In genomic region chr7:100101016-100101862, GRCh38 we compare ENCODE assay signal across 1 cellular context.
TF ChIP-seq lines count a peak whose summit lies in the region.

AP4M1 (plus strand) TSS chr7:100101643; CDS start chr7:100101715, 72 bp downstream.
MCM7 (minus strand) TSS chr7:100101397; CDS start chr7:100101294, 103 bp downstream.

TF ChIP-seq in K562, 482 proteins besides CTCF, POLR2A, EP300 and RAD21 (continued from another document and continues in another):
- TF ChIP-seq E2F6 (IDR thresholded peaks at IDR 0.05; ENCODE audit: borderline replicate concordance in 1 of 2, extremely low read depth in 1 of 2, insufficient read depth in 1 of 2, insufficient read length in 1 of 2, low read depth in 1 of 2, low read length in 1 of 2, poor library complexity in 1 of 2, severe bottlenecking in 1 of 2) (peak; percentile 98 to 99), RB1 (IDR thresholded peaks at IDR 0.05; ENCODE audit: low read depth) (peak; percentile 100), MAX (CRISPR knock-in tag; IDR thresholded peaks at IDR 0.05) (peak; percentile 97), HES1 (IDR thresholded peaks at IDR 0.05; ENCODE audit: low read depth) (peak; percentile 36; the same call in 1 of the 2 replicates), TRIM24 (IDR thresholded peaks at IDR 0.05) (peak in 1 of 2 experiments; percentile 59; a peak in 2 of 4 replicates), SREBF2 (CRISPR knock-in tag; IDR thresholded peaks at IDR 0.05) (peak; percentile 84; the same call in 1 of the 2 replicates), GABPB2 (CRISPR knock-in tag; conservative IDR thresholded peaks at IDR 0.05) (no peak; the same call in 1 of the 2 replicates), SAP30 (IDR thresholded peaks at IDR 0.05; ENCODE audit: borderline replicate concordance, insufficient read depth, low read depth, low read length, poor library complexity, severe bottlenecking) (peak; percentile 99), RERE (CRISPR knock-in tag; IDR thresholded peaks at IDR 0.05; ENCODE audit: borderline replicate concordance) (no peak), SMARCA5 (IDR thresholded peaks at IDR 0.05) (no peak), THRA (IDR thresholded peaks at IDR 0.05) (no peak), USF1 (CRISPR knock-in tag; IDR thresholded peaks at IDR 0.05) (peak; percentile 100), ILK (tag; IDR thresholded peaks at IDR 0.05; ENCODE audit: borderline replicate concordance, low read depth) (no peak), MYBL2 (IDR thresholded peaks at IDR 0.05; ENCODE audit: low read depth) (no peak), MYBL2 (CRISPR knock-in tag; IDR thresholded peaks at IDR 0.05; ENCODE audit: borderline replicate concordance) (no peak; the same call in 1 of the 2 replicates), PCBP2 (IDR thresholded peaks at IDR 0.05; ENCODE audit: low read depth, low read length, poor library complexity, severe bottlenecking) (no peak), SMAD2 (IDR thresholded peaks at IDR 0.05; ENCODE audit: low read depth, low read length) (no peak), ARID4B (CRISPR knock-in tag; IDR thresholded peaks at IDR 0.05) (peak; percentile 70; the same call in 1 of the 2 replicates), MAFK (IDR thresholded peaks at IDR 0.05; ENCODE audit: low read length) (no peak), ATF2 (CRISPR knock-in tag; IDR thresholded peaks at IDR 0.05) (0 out of 2 replicates have a peak, but pooled peaks have one; percentile 52), PHTF2 (CRISPR knock-in tag; IDR thresholded peaks at IDR 0.05) (no peak; the same call in 1 of the 2 replicates), HNRNPH1 (optimal IDR thresholded peaks at IDR 0.05; ENCODE audit: low read depth, low read length) (no peak), CUX1 (CRISPR knock-in tag; IDR thresholded peaks at IDR 0.05) (no peak), E2F1 (CRISPR knock-in tag; IDR thresholded peaks at IDR 0.05) (peak; percentile 100), ZNF780A (CRISPR knock-in tag; IDR thresholded peaks at IDR 0.05) (no peak)
